9 cellular contexts compared by ENCODE assay signal in genomic region chr5:180801596-180802324, GRCh38. TPM values are rescaled to one million over a fixed set of nuclear protein-coding genes. Genes with fewer than 3 reads are reported as not detected.
DNase-seq lines count a peak whose midpoint lies in the region; ATAC-seq, FAIRE-seq and TF ChIP-seq lines count a peak whose summit lies in the region.
"Had no signal": no experiment of that assay in that cellular context is flagged by ENCODE, and none has a peak within 500 bp of the region (broad histone marks: within the 10 kb centered on the region; RNA-seq: fewer than 3 reads in every experiment).

No MANE protein-coding gene starts in this region.

- peak overlapping the region; percentile 89 for H3K4me3 Mint-ChIP-seq in T-helper 1 cell treated with Interleukin-12 subunit alpha and Interleukin-12 subunit beta and Interleukin-4 antibody, amounts not matched to agents 30 μg/mL and 1 μg/mL, for 36 hours
- H3K4me3 Mint-ChIP-seq in astrocyte (ENCODE audit: unreplicated experiment) = peak overlapping the region; percentile 92

- peak overlapping the region; percentile 84 for H3K4me3 ChIP-seq in astrocyte (ENCODE audit: insufficient read depth, low read depth, low read length)
- peak overlapping the region; percentile 99 for H3K4me3 ChIP-seq in thoracic aorta

- peaks cover 58% of the 10 kb centered on the region for H4K20me1 ChIP-seq in astrocyte (ENCODE audit: insufficient read depth, low read length)

- H3K4me1 ChIP-seq in astrocyte (ENCODE audit: insufficient read depth, low read length) (peaks cover 39% of the 10 kb centered on the region), thoracic aorta (ENCODE audit: control insufficient read depth in 1 of 2, low read depth in 2 of 2) (peaks cover 67 to 90% of the 10 kb centered on the region in 2 donors)

- peak overlapping the region; percentile 80 for H3K27ac Mint-ChIP-seq in T-helper 1 cell treated with Interleukin-12 subunit alpha and Interleukin-12 subunit beta and Interleukin-4 antibody, amounts not matched to agents 30 μg/mL and 1 μg/mL, for 36 hours
- H3K27ac Mint-ChIP-seq in astrocyte (ENCODE audit: unreplicated experiment) = peak overlapping the region; percentile 75

- H3K9me3 ChIP-seq in astrocyte (ENCODE audit: insufficient read depth, low read depth, low read length) (no peaks in the 10 kb centered on the region), thoracic aorta (no peaks in the 10 kb centered on the region)

- H3K27me3 ChIP-seq in astrocyte (ENCODE audit: insufficient read depth, low read length) = no peaks in the 10 kb centered on the region
- H3K27me3 ChIP-seq in thoracic aorta (replicated peaks; ENCODE audit: insufficient read depth) = no peaks in the 10 kb centered on the region

- H2AFZ ChIP-seq in astrocyte (ENCODE audit: low read depth, low read length) = no peak overlapping the region

- peaks cover 33% of the 10 kb centered on the region for H3K36me3 Mint-ChIP-seq in T-helper 1 cell treated with Interleukin-12 subunit alpha and Interleukin-12 subunit beta and Interleukin-4 antibody, amounts not matched to agents 30 μg/mL and 1 μg/mL, for 36 hours (ENCODE audit: low read depth)
- peaks cover 8% of the 10 kb centered on the region for H3K36me3 Mint-ChIP-seq in astrocyte (ENCODE audit: low read depth, unreplicated experiment)

- peak overlapping the region; percentile 96 for H3K27ac ChIP-seq in astrocyte (ENCODE audit: low read depth, low read length)
- peak overlapping the region; percentile 92 to 97 for H3K27ac ChIP-seq in thoracic aorta

- no peaks in the 10 kb centered on the region for H3K9me3 Mint-ChIP-seq in T-helper 1 cell treated with Interleukin-12 subunit alpha and Interleukin-12 subunit beta and Interleukin-4 antibody, amounts not matched to agents 30 μg/mL and 1 μg/mL, for 36 hours
- no peaks in the 10 kb centered on the region for H3K9me3 Mint-ChIP-seq in astrocyte (ENCODE audit: unreplicated experiment)

- peaks cover 81% of the 10 kb centered on the region for H3K79me2 ChIP-seq in astrocyte (ENCODE audit: insufficient read depth, low read length)

- H3K36me3 ChIP-seq in astrocyte (ENCODE audit: insufficient read depth, low read length) (no peaks in the 10 kb centered on the region), thoracic aorta (no peaks in the 10 kb centered on the region)

- peak overlapping the region; percentile 85 for H3K4me2 ChIP-seq in astrocyte (ENCODE audit: low read length)

- TF ChIP-seq CTCF in astrocyte (IDR thresholded peaks at IDR 0.05; ENCODE audit: insufficient read depth, low read depth, low read length) (no peak), thoracic aorta (IDR thresholded peaks at IDR 0.05) (no peak)

- H3K27me3 Mint-ChIP-seq in T-helper 1 cell treated with Interleukin-12 subunit alpha and Interleukin-12 subunit beta and Interleukin-4 antibody, amounts not matched to agents 30 μg/mL and 1 μg/mL, for 36 hours (ENCODE audit: low read depth) = no peaks in the 10 kb centered on the region
- H3K27me3 Mint-ChIP-seq in astrocyte (ENCODE audit: low read depth, unreplicated experiment) = no peaks in the 10 kb centered on the region

- FAIRE-seq in astrocyte (lab: Jason Lieb, UNC) = no peak
- FAIRE-seq: A204.1 had no signal

- H3K4me1 Mint-ChIP-seq in T-helper 1 cell treated with Interleukin-12 subunit alpha and Interleukin-12 subunit beta and Interleukin-4 antibody, amounts not matched to agents 30 μg/mL and 1 μg/mL, for 36 hours (ENCODE audit: low read depth) = peaks cover 67% of the 10 kb centered on the region
- H3K4me1 Mint-ChIP-seq in astrocyte (ENCODE audit: low read depth, unreplicated experiment) = peaks cover 43% of the 10 kb centered on the region

- DNase-seq in T-helper 1 cell (no peak), astrocyte (ENCODE audit: low read depth) (no peak), left lobe of liver (ENCODE audit: low spot score) (peak; percentile 45), thoracic aorta (ENCODE audit: low spot score) (no peak), HUDEP-2 (lab: John Stamatoyannopoulos, UW; ENCODE audit: unreplicated experiment in 76 of 76) (no peak), medulla oblongata (ENCODE audit: extremely low spot score) (no peak)

- peak overlapping the region; percentile 97 for H3K9ac ChIP-seq in astrocyte (ENCODE audit: low read length)

- ATAC-seq in left lobe of liver (peak; percentile 1), thoracic aorta (ENCODE audit: insufficient number of reproducible peaks, low FRiP score, low read depth) (peak; percentile 3), GM21576 (IDR thresholded peaks at IDR 0.05; ENCODE audit: unreplicated experiment) (no peak)

RNA-seq across cellular contexts. Expression of gene MGAT1, which starts 0.8 kb away (rescaled TPM):
- total RNA-seq in astrocyte (116 and 120 TPM in 2 replicates), left lobe of liver (115 TPM), thoracic aorta (100 to 1,000 TPM; 226 to 244 TPM)

RNA-seq across cellular contexts. Expression of gene ZFP62, which starts 59.3 kb away (rescaled TPM):
- total RNA-seq in astrocyte (14.5 and 15.0 TPM in 2 replicates), left lobe of liver (7.3 TPM), thoracic aorta (10 to 100 TPM; 12.2 to 19.0 TPM)
